In genomic region chr5:78613151-78613533, GRCh38 we compare ENCODE assay signal across 24 cellular contexts. TPM values are rescaled to one million over a fixed set of nuclear protein-coding genes. Genes with fewer than 3 reads are reported as not detected.
A peak's percentile ranks its signal among the peaks of the same experiment; 100 is the strongest.
DNase-seq lines count a peak whose midpoint lies in the region; ATAC-seq, FAIRE-seq and TF ChIP-seq lines count a peak whose summit lies in the region.
"Had no signal": no experiment of that assay in that cellular context is flagged by ENCODE, and none has a peak within 500 bp of the region (broad histone marks: within the 10 kb centered on the region; RNA-seq: fewer than 3 reads in every experiment).

No MANE protein-coding gene starts in this region.

- H3K36me3 Mint-ChIP-seq in nephron (ENCODE audit: low read depth): peaks cover 45% of the 10 kb centered on the region
- no peaks in the 10 kb centered on the region for H3K36me3 Mint-ChIP-seq in CD4-positive, alpha-beta T cell (ENCODE audit: low read depth)
- H3K36me3 Mint-ChIP-seq: CD4-positive, alpha-beta memory T cell had no signal

- no peaks in the 10 kb centered on the region for H3K9me3 Mint-ChIP-seq in nephron
- H3K9me3 Mint-ChIP-seq in CD4-positive, alpha-beta T cell: no peaks in the 10 kb centered on the region
- H3K9me3 Mint-ChIP-seq: CD4-positive, alpha-beta memory T cell; GM23338; H9; HFFc6 had no signal

- intact Hi-C loops in tibial artery (cut with DNase I; ENCODE audit: low total_unique reads): no loop called here
- intact Hi-C loops in CD4-positive, alpha-beta T cell (cut with DNase I, micrococcal nuclease): no loop called here

- no peak overlapping the region for H3K4me3 Mint-ChIP-seq in nephron
- no peak overlapping the region for H3K4me3 Mint-ChIP-seq in CD4-positive, alpha-beta T cell
- H3K4me3 Mint-ChIP-seq: CD4-positive, alpha-beta memory T cell; GM23338; H9; HFFc6 had no signal

- H3K9me3 ChIP-seq in tibial artery: no peaks in the 10 kb centered on the region
- H3K9me3 ChIP-seq in CD4-positive, alpha-beta T cell (ENCODE audit: control insufficient read depth, low read length): no peaks in the 10 kb centered on the region
- H3K9me3 ChIP-seq: BLaER1, SJSA1 had no signal

- H3K27me3 Mint-ChIP-seq in nephron (ENCODE audit: low read depth): peaks cover 3% of the 10 kb centered on the region
- no peaks in the 10 kb centered on the region for H3K27me3 Mint-ChIP-seq in CD4-positive, alpha-beta T cell

- peaks cover 0 to 6% (median under 1%) of the 10 kb centered on the region in 3 donors for H3K36me3 ChIP-seq in tibial artery
- H3K36me3 ChIP-seq: BLaER1, SJSA1 had no signal

- H3K27ac ChIP-seq in tibial artery: peak overlapping the region; percentile 39 to 44
- no peak overlapping the region for H3K27ac ChIP-seq in CD4-positive, alpha-beta T cell (ENCODE audit: low read depth, low read length)
- H3K27ac ChIP-seq: BLaER1, KMS-11, PC-9, SJSA1 had no signal

- TF ChIP-seq CTCF in nephron (IDR thresholded peaks at IDR 0.05; ENCODE audit: unreplicated experiment in 3 of 3) (no peak), tibial artery (IDR thresholded peaks at IDR 0.05) (no peak)
- no peak for TF ChIP-seq CTCF in CD4-positive, alpha-beta T cell (IDR thresholded peaks at IDR 0.05)

- H3K27ac Mint-ChIP-seq in nephron: peak overlapping the region; percentile 34 to 94 (median 66)
- no peak overlapping the region for H3K27ac Mint-ChIP-seq in CD4-positive, alpha-beta T cell
- H3K27ac Mint-ChIP-seq: CD4-positive, alpha-beta memory T cell; HFFc6 had no signal

- peaks cover 0 to 37% (median 32%) of the 10 kb centered on the region in 4 donors for H3K4me1 ChIP-seq in tibial artery
- H3K4me1 ChIP-seq: BLaER1 had no signal

- ATAC-seq in CD4-positive, alpha-beta T cell (ENCODE audit: poor library complexity): no peak
- ATAC-seq: GM23338 had no signal

- POLR2A ChIA-PET in CD4-positive, alpha-beta T cell (lab: Charles Lee): no interaction called here

- no peak overlapping the region for H3K4me3 ChIP-seq in tibial artery
- H3K4me3 ChIP-seq: BLaER1, GM23338, PC-9, SJSA1 had no signal

- FAIRE-seq in HTR-8/SVneo (lab: Jason Lieb, UNC): peak; percentile 68
- FAIRE-seq: G401.6 had no signal

- H3K4me1 Mint-ChIP-seq in nephron: peaks cover 48% of the 10 kb centered on the region
- H3K4me1 Mint-ChIP-seq in CD4-positive, alpha-beta T cell (ENCODE audit: low read depth): no peaks in the 10 kb centered on the region
- H3K4me1 Mint-ChIP-seq: CD4-positive, alpha-beta memory T cell had no signal

- CTCF ChIA-PET in CD4-positive, alpha-beta T cell (lab: Charles Lee): no interaction called here

- no peaks in the 10 kb centered on the region for H3K27me3 ChIP-seq in tibial artery
- no peaks in the 10 kb centered on the region for H3K27me3 ChIP-seq in CD4-positive, alpha-beta T cell (ENCODE audit: control insufficient read depth, insufficient read depth, low read length)
- H3K27me3 ChIP-seq: BLaER1, SJSA1 had no signal

- no peak for DNase-seq in HTR-8/SVneo (ENCODE audit: insufficient read length, low spot score)
- DNase-seq in glomerular visceral epithelial cell (ENCODE audit: extremely low spot score): peak; percentile 58
- no peak for DNase-seq in tibial artery
- DNase-seq in RKO (ENCODE audit: low spot score): no peak
- no peak for DNase-seq in DMS 273 (lab: John Stamatoyannopoulos, UW; ENCODE audit: unreplicated experiment)
- no peak for DNase-seq in CD4-positive, alpha-beta T cell
- DNase-seq: CD4-positive, alpha-beta memory T cell; COR-L47; H9; HFFc6; MM.1S; NCI-H1417; NCI-H1694; NCI-H2029 treated with DMSO at 0.1 percent for 48 hours; NCI-H526 treated with DMSO at 0.1 percent for 48 hours; PC-9; Right ventricle myocardium superior; RPMI8226 had no signal

RNA-seq across cellular contexts. Expression of gene LHFPL2, which starts 35.4 kb away (rescaled TPM):
- total RNA-seq in CD4-positive, alpha-beta T cell: under 1 TPM; 0.19 to 0.25 TPM
